ENCODE assay signal across 8 cellular contexts in genomic region chr11:44936527-44936926, GRCh38. TPM values are rescaled to one million over a fixed set of nuclear protein-coding genes. Genes with fewer than 3 reads are reported as not detected.
DNase-seq lines count a peak whose midpoint lies in the region; ATAC-seq and TF ChIP-seq lines count a peak whose summit lies in the region.

No MANE protein-coding gene starts in this region.

- H3K27ac ChIP-seq in liver (ENCODE audit: low read depth in 1 of 2, low read length in 2 of 2): no peak overlapping the region

- DNase-seq in GM03348 (ENCODE audit: low spot score) (peak; percentile 89), NCI-H2227 (lab: John Stamatoyannopoulos, UW; ENCODE audit: unreplicated experiment) (peak; percentile 77), cerebellum (ENCODE audit: low spot score) (peak; percentile 83)
- peak; percentile 89 for DNase-seq in activated CD4-positive, CD25-positive, alpha-beta regulatory T cell treated with anti-CD3 and anti-CD28 coated beads, Interleukin-2, amount 50 U/mL, for 72 hours
- peak; percentile 69 to 77 (median 72) for DNase-seq in stimulated activated CD4-positive, alpha-beta T cell treated with anti-CD3 and anti-CD28 coated beads, TNF-alpha, amount 100 ng/mL, for 4 hours (ENCODE audit: low read depth in 3 of 3)

- no peaks in the 10 kb centered on the region for H3K4me1 ChIP-seq in liver (ENCODE audit: control insufficient read depth in 4 of 4, insufficient read depth in 4 of 4, low read length in 3 of 4)

- WGBS in liver: 23% methylated on average over 20 of the region's 20 CpGs

- no peaks in the 10 kb centered on the region for H3K9me3 ChIP-seq in liver (ENCODE audit: control insufficient read depth in 4 of 4, low read length in 3 of 4)

- no peaks in the 10 kb centered on the region for H3K36me3 ChIP-seq in liver (ENCODE audit: control insufficient read depth in 4 of 4, insufficient read depth in 3 of 4, low read depth in 1 of 4, low read length in 3 of 4)

- no peak overlapping the region for H3K9ac ChIP-seq in liver (ENCODE audit: low read depth in 1 of 2, low read length in 2 of 2)

- ATAC-seq in HG02759 (IDR thresholded peaks at IDR 0.05; ENCODE audit: unreplicated experiment) (peak; percentile 83), GM21367 (IDR thresholded peaks at IDR 0.05; ENCODE audit: unreplicated experiment) (no peak)

- TF ChIP-seq RAD21 in liver (IDR thresholded peaks at IDR 0.05): peak; percentile 98

- TF ChIP-seq CTCF in liver (IDR thresholded peaks at IDR 0.05; ENCODE audit: low read depth, low read length, missing input control): peak; percentile 97

- no peak overlapping the region for H3K4me3 ChIP-seq in liver (ENCODE audit: low read depth in 1 of 3, low read length in 3 of 3)

- H3K27me3 ChIP-seq in liver (ENCODE audit: control insufficient read depth in 4 of 4, insufficient read depth in 4 of 4, low read length in 3 of 4): peaks cover 0 to 2% (median 0%) of the 10 kb centered on the region in 4 donors

TF ChIP-seq in liver, 16 proteins besides CTCF, POLR2A, EP300 and RAD21:
- no peak for TF ChIP-seq JUND (IDR thresholded peaks at IDR 0.05)
- no peak for TF ChIP-seq HNF4G (IDR thresholded peaks at IDR 0.05)
- no peak for TF ChIP-seq HNF4A (conservative IDR thresholded peaks at IDR 0.05)
- TF ChIP-seq, protein P1, sequence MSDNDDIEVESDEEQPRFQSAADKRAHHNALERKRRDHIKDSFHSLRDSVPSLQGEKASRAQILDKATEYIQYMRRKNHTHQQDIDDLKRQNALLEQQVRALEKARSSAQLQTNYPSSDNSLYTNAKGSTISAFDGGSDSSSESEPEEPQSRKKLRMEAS (IDR thresholded peaks at IDR 0.05): no peak
- TF ChIP-seq EGR1 (IDR thresholded peaks at IDR 0.05; ENCODE audit: low read depth in 2 of 2): no peak
- no peak for TF ChIP-seq RXRA (IDR thresholded peaks at IDR 0.05)
- TF ChIP-seq NR2F2 (IDR thresholded peaks at IDR 0.05): no peak
- no peak for TF ChIP-seq FOXA1 (IDR thresholded peaks at IDR 0.05)
- no peak for TF ChIP-seq ZBTB33 (IDR thresholded peaks at IDR 0.05)
- no peak for TF ChIP-seq GABPA (IDR thresholded peaks at IDR 0.05 in 1 of 2, conservative IDR thresholded peaks at IDR 0.05 in 1 of 2)
- TF ChIP-seq SP1 (IDR thresholded peaks at IDR 0.05): no peak
- TF ChIP-seq TAF1 (conservative IDR thresholded peaks at IDR 0.05): no peak
- no peak for TF ChIP-seq YY1 (IDR thresholded peaks at IDR 0.05)

RNA-seq across cellular contexts. Expression of gene TP53I11, which starts 14.2 kb away (rescaled TPM):
- total RNA-seq in cerebellum (14.4 TPM), liver (1 to 10 TPM; 7.7 to 9.0 TPM)
- polyA plus RNA-seq in liver: 10 to 100 TPM in 1 of 2 donors, 1 to 10 TPM in 1; 3.6 to 16.0 TPM
